ENCODE assay signal across 8 cellular contexts in the genomic region with DNA sequence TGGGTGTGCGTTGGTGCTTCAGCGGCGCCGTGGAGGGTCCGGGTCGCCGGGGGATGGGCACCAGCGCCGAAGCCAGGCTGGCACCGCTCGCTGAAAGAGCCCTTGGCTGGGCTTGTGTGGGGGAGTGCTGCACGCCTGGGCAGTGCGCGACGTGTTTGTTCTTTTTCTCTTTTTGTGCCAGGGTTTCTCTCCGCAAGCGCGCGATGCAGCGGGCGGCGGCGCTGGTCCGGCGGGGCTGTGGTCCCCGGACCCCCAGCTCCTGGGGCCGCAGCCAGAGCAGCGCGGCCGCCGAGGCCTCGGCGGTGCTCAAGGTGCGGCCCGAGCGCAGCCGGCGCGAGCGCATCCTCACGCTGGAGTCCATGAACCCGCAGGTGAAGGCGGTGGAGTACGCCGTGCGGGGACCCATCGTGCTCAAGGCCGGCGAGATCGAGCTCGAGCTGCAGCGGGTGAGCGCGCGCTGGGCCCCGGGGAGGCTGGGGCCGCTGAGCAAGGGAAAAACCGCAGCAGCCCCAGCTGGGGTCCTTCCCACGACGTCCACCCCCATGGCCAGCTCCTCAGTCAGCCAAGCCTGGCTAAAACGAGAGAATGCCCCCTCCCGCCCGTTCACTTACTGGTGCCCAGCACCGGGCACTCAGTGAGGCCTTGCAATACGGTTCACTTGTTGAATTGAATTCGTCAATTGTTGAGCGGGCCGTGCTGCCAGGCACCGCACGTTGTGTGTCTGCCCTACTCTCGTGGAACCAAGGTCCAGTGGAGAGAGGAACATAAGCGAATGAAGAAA. TPM values are rescaled to one million over a fixed set of nuclear protein-coding genes. Genes with fewer than 3 reads are reported as not detected.
A peak's percentile ranks its signal among the peaks of the same experiment; 100 is the strongest.
DNase-seq lines count a peak whose midpoint lies in the region; ATAC-seq and TF ChIP-seq lines count a peak whose summit lies in the region.

No MANE protein-coding gene starts in this region.

- in situ Hi-C loops in astrocyte of the spinal cord (cut with HindIII; ENCODE audit: low sequenced_read_pairs), result no loop called here

- peak overlapping the region in 2 of 6 donors; percentile 45 to 64 for H3K27ac Mint-ChIP-seq in immature natural killer cell

- H3K4me2 ChIP-seq in DOHH2 (ENCODE audit: low read length), result peak overlapping the region; percentile 89

- H3K9me3 Mint-ChIP-seq in immature natural killer cell, result no peaks in the 10 kb centered on the region

- no peak overlapping the region for H3K27ac ChIP-seq in DOHH2 (ENCODE audit: low read depth, low read length)
- H3K27ac ChIP-seq in spleen, result peak overlapping the region in 3 of 8 donors; percentile 61 to 77 (median 67)

- peaks cover 10 to 13% of the 10 kb centered on the region in 2 donors for H3K4me1 Mint-ChIP-seq in immature natural killer cell

- no peaks in the 10 kb centered on the region; the same call in 1 of the 2 replicates for H3F3A ChIP-seq in DOHH2 (ENCODE audit: control insufficient read depth, insufficient read depth)

- intact Hi-C loops in spleen (cut with DNase I; ENCODE audit: low total_unique reads), result no loop called here

- H3K9me3 ChIP-seq in DOHH2 (ENCODE audit: control insufficient read depth, insufficient read depth, low read length), result no peaks in the 10 kb centered on the region
- no peaks in the 10 kb centered on the region for H3K9me3 ChIP-seq in spleen

- H3K27me3 ChIP-seq in DOHH2 (ENCODE audit: control insufficient read depth, low read length), result peaks cover 10% of the 10 kb centered on the region
- peaks cover 0 to 19% (median 0%) of the 10 kb centered on the region in 7 donors for H3K27me3 ChIP-seq in spleen (replicated peaks in 1 of 7)

- no peaks in the 10 kb centered on the region for H4K20me1 ChIP-seq in DOHH2 (ENCODE audit: control insufficient read depth, insufficient read depth, low read depth, low read length)

- DNase-seq in NCI-H2171 (lab: John Stamatoyannopoulos, UW) (peak; percentile 19), astrocyte of the spinal cord (ENCODE audit: low read depth, low spot score) (no peak), immature natural killer cell (no peak), spleen (peak; percentile 85), occipital lobe (lab: John Stamatoyannopoulos, UW) (no peak), NCI-H187 (lab: John Stamatoyannopoulos, UW) (no peak)

- H3K4me1 ChIP-seq in DOHH2 (ENCODE audit: control insufficient read depth, low read length) (peaks cover 19% of the 10 kb centered on the region), spleen (peaks cover 8 to 24% (median 18%) of the 10 kb centered on the region in 6 donors)

- peaks cover 3% of the 10 kb centered on the region; the same call in 1 of the 2 replicates for H3K79me2 ChIP-seq in DOHH2 (ENCODE audit: control insufficient read depth, low read length)

- no peaks in the 10 kb centered on the region for H3K36me3 Mint-ChIP-seq in immature natural killer cell

- ATAC-seq in GM21737 (IDR thresholded peaks at IDR 0.05; ENCODE audit: unreplicated experiment), result peak; percentile 14

- peak overlapping the region; percentile 81 for H3K4me3 ChIP-seq in DOHH2 (ENCODE audit: low read length)
- peak overlapping the region; percentile 86 for H3K4me3 ChIP-seq in astrocyte of the spinal cord (ENCODE audit: low read depth, low read length)
- peak overlapping the region; percentile 78 to 99 (median 95) for H3K4me3 ChIP-seq in spleen

- peak overlapping the region; percentile 78 to 92 (median 81) for H3K4me3 Mint-ChIP-seq in immature natural killer cell

- no peak for TF ChIP-seq CTCF in DOHH2 (IDR thresholded peaks at IDR 0.05; ENCODE audit: low read depth, low read length, poor library complexity, severe bottlenecking)
- no peak for TF ChIP-seq CTCF in astrocyte of the spinal cord (IDR thresholded peaks at IDR 0.05; ENCODE audit: low read depth, low read length)
- no peak for TF ChIP-seq CTCF in spleen (IDR thresholded peaks at IDR 0.05 in 8 of 11, conservative IDR thresholded peaks at IDR 0.05 in 3 of 11)

- H3K27me3 Mint-ChIP-seq in immature natural killer cell (ENCODE audit: low read depth in 3 of 3), result peaks cover 2 to 14% (median 8%) of the 10 kb centered on the region in 3 donors

- WGBS in spleen, 5 donors, result 4 to 26% (median 8%) methylated on average over 9 to 72 of the region's 72 CpGs

- no peaks in the 10 kb centered on the region for H3K9me2 ChIP-seq in DOHH2 (replicated peaks; ENCODE audit: control insufficient read depth, low read length)

- H3K36me3 ChIP-seq in DOHH2 (ENCODE audit: control insufficient read depth, low read length) (no peaks in the 10 kb centered on the region), spleen (no peaks in the 10 kb centered on the region)

- no peak for TF ChIP-seq POLR2A in spleen (IDR thresholded peaks at IDR 0.05)

RNA-seq across cellular contexts. Expression of a gene that starts 0.5 kb away (rescaled TPM):
- polyA plus RNA-seq in immature natural killer cell (under 1 TPM in 2 of 3 donors, not detected in 1; 0.48 to 0.62 TPM), spleen (1 to 10 TPM; 4.6 to 6.0 (median 6.0) TPM)
- total RNA-seq in spleen (1 to 10 TPM; 3.1 to 9.2 (median 4.9) TPM), occipital lobe (20.7 TPM)

RNA-seq across cellular contexts. Expression of a gene that starts 53.7 kb away (rescaled TPM):
- polyA plus RNA-seq in immature natural killer cell (10 to 100 TPM in 2 of 3 donors, 1 to 10 TPM in 1; 8.0 to 14.0 (median 11.6) TPM), spleen (1 to 10 TPM; 7.2 to 7.6 (median 7.3) TPM)
- total RNA-seq in spleen (10 to 100 TPM in 1 of 7 donors, 1 to 10 TPM in 6; 7.7 to 10.3 (median 8.9) TPM), occipital lobe (53.3 TPM)

Comparison
In these comparisons a context has a peak if more than half of its experiments do, and no peak if none do; other contexts are left out.
1. DNase-seq: peak in NCI-H2171 (single experiment) and spleen (single experiment); none in astrocyte of the spinal cord (single experiment), immature natural killer cell (0 of 3), occipital lobe (single experiment) and NCI-H187 (0 of 2).
2. Peak in every context shown above with its lines, with median percentiles within 50 percentile points of each other: H3K4me3 ChIP-seq.